6 cellular contexts compared by ENCODE assay signal in genomic region chr4:166600264-166600663, GRCh38.
"Had no signal": no experiment of that assay in that cellular context is flagged by ENCODE, and none has a peak within 500 bp of the region (broad histone marks: within the 10 kb centered on the region; RNA-seq: fewer than 3 reads in every experiment).

No MANE protein-coding gene starts in this region.

- H3K4me2 ChIP-seq: KMS-11 had no signal

- H3K27ac ChIP-seq: HL-60, KMS-11 had no signal

- ATAC-seq: K562 had no signal

- DNase-seq: KBM-7, KG1 had no signal

- H3K4me3 ChIP-seq: K562 had no signal

- FAIRE-seq: HTR-8/SVneo, K562 had no signal

- H3K9ac ChIP-seq: KMS-11 had no signal
